8 cellular contexts compared by ENCODE assay signal in the genomic region with DNA sequence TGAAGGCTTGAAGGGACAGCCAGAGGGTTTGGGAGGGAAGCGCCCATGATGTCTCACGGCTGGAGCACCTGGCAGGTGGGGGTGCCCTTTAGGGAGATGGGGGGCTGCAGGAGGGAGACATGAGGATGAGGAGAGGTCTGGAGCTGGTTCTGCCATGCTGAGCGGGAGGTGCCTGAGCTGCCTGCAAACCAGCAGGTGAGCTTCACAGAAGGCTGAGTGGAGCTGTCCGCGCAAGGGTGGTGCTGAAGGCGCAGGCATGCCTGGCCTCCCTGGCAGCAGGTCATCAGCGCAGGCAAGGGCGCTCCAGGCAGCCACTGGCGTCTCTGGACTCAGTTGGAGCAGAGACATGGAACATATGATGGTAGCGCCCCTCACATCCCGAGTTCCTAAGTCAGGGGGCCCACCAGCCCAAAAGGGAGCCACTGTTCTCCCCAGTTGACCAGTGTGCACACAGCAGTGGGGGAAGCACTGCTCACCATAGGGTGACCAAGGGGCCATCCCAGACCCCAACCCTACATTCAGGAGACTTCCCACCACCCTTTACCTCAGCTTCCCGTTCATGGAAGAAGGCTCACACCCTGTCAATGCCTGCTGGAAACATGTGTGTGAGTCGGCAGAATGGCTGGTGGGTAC. TPM values are rescaled to one million over a fixed set of nuclear protein-coding genes. Genes with fewer than 3 reads are reported as not detected.
DNase-seq lines count a peak whose midpoint lies in the region; ATAC-seq and TF ChIP-seq lines count a peak whose summit lies in the region.

No MANE protein-coding gene starts in this region.

- H3K4me1 ChIP-seq in cardiac muscle cell (ENCODE audit: low read depth) (no peaks in the 10 kb centered on the region), smooth muscle cell (ENCODE audit: low read depth) (no peaks in the 10 kb centered on the region)

- TF ChIP-seq CTCF in cardiac muscle cell (IDR thresholded peaks at IDR 0.05; ENCODE audit: low read depth, low read length) (no peak), smooth muscle cell (IDR thresholded peaks at IDR 0.05; ENCODE audit: borderline replicate concordance, insufficient read depth, poor library complexity, severe bottlenecking) (no peak)

- H3K27me3 ChIP-seq in cardiac muscle cell (peaks cover 9% of the 10 kb centered on the region), smooth muscle cell (ENCODE audit: low read depth) (no peaks in the 10 kb centered on the region)

- H3K4me1 Mint-ChIP-seq in activated T-helper 17 cell treated with anti-CD3 and anti-CD28 coated beads, Interleukin-2, amount 50 U/mL, for 72 hours = no peaks in the 10 kb centered on the region

- no peaks in the 10 kb centered on the region for H3K9me3 ChIP-seq in cardiac muscle cell (ENCODE audit: low read depth)
- H3K9me3 ChIP-seq in smooth muscle cell (replicated peaks; ENCODE audit: low read depth) = no peaks in the 10 kb centered on the region

- no peak overlapping the region for H3K4me3 ChIP-seq in cardiac muscle cell
- H3K4me3 ChIP-seq in smooth muscle cell = no peak overlapping the region

- 29% methylated on average over 13 of the region's 13 CpGs for WGBS in smooth muscle cell (ENCODE audit: low lambda C conversion rate)

- no peaks in the 10 kb centered on the region for H3F3A ChIP-seq in smooth muscle cell (ENCODE audit: low read depth)

- H3K36me3 ChIP-seq in cardiac muscle cell (no peaks in the 10 kb centered on the region), smooth muscle cell (ENCODE audit: low read depth) (no peaks in the 10 kb centered on the region)

- H3K9ac ChIP-seq in smooth muscle cell (ENCODE audit: low read depth) = no peak overlapping the region

- no peak overlapping the region for H3K27ac Mint-ChIP-seq in activated T-helper 17 cell treated with anti-CD3 and anti-CD28 coated beads, Interleukin-2, amount 50 U/mL, for 72 hours

- no peaks in the 10 kb centered on the region for H3K79me2 ChIP-seq in smooth muscle cell (ENCODE audit: low read depth)

- no peak overlapping the region for H3K4me2 ChIP-seq in smooth muscle cell

- no peaks in the 10 kb centered on the region for H3K36me3 Mint-ChIP-seq in activated T-helper 17 cell treated with anti-CD3 and anti-CD28 coated beads, Interleukin-2, amount 50 U/mL, for 72 hours (ENCODE audit: low read depth)

- H3K27ac ChIP-seq in cardiac muscle cell (no peak overlapping the region), smooth muscle cell (ENCODE audit: low read depth) (no peak overlapping the region)

- H3K9me3 Mint-ChIP-seq in activated T-helper 17 cell treated with anti-CD3 and anti-CD28 coated beads, Interleukin-2, amount 50 U/mL, for 72 hours = peaks cover 18% of the 10 kb centered on the region

- no peaks in the 10 kb centered on the region for H4K20me1 ChIP-seq in smooth muscle cell (ENCODE audit: low read depth)

- no peak for ATAC-seq in activated T-helper 17 cell treated with anti-CD3 and anti-CD28 coated beads, Interleukin-2, amount 50 U/mL, for 72 hours (replicated peaks)
- ATAC-seq in HG03095 (IDR thresholded peaks at IDR 0.05; ENCODE audit: unreplicated experiment) = no peak

- peak; percentile 37 for DNase-seq in DMS53 (lab: John Stamatoyannopoulos, UW)
- DNase-seq in DMS53 treated with DMSO at 0.1 percent for 48 hours (lab: John Stamatoyannopoulos, UW; ENCODE audit: unreplicated experiment) = no peak
- peak; percentile 70 for DNase-seq in RPMI8226
- peak; percentile 39 to 91 for DNase-seq in cardiac muscle cell (ENCODE audit: low read depth in 1 of 2, low spot score in 1 of 2)
- peak; percentile 9 for DNase-seq in smooth muscle cell (lab: John Stamatoyannopoulos, UW; ENCODE audit: unreplicated experiment)
- DNase-seq in SHP77 (lab: John Stamatoyannopoulos, UW) = no peak

- H3K4me3 Mint-ChIP-seq in activated T-helper 17 cell treated with anti-CD3 and anti-CD28 coated beads, Interleukin-2, amount 50 U/mL, for 72 hours = no peak overlapping the region

- H3K27me3 Mint-ChIP-seq in activated T-helper 17 cell treated with anti-CD3 and anti-CD28 coated beads, Interleukin-2, amount 50 U/mL, for 72 hours = peaks cover 16% of the 10 kb centered on the region

- H2AFZ ChIP-seq in smooth muscle cell (ENCODE audit: low read depth) = no peak overlapping the region

RNA-seq across cellular contexts. Expression of a gene that starts 25.8 kb away (rescaled TPM):
- 8.5 and 11.4 TPM in 2 replicates for total RNA-seq in cardiac muscle cell
- polyA plus RNA-seq in cardiac muscle cell = 6.5 and 8.6 TPM in 2 replicates
- 1.6 and 1.7 TPM in 2 replicates for total RNA-seq in smooth muscle cell
- polyA plus RNA-seq in smooth muscle cell = 0.53 and 1.5 TPM in 2 replicates
- not detected for total RNA-seq in activated T-helper 17 cell treated with anti-CD3 and anti-CD28 coated beads, Interleukin-2, amount 50 U/mL, for 72 hours

Comparison
In these comparisons a context has a peak if more than half of its experiments do, and no peak if none do; other contexts are left out.
1. DNase-seq: peak in DMS53 (single experiment), RPMI8226 (single experiment), cardiac muscle cell (2 of 2) and smooth muscle cell (single experiment); none in DMS53 treated with DMSO at 0.1 percent for 48 hours (single experiment) and SHP77 (0 of 2).